Comparison of ENCODE assay signal across 11 cellular contexts in genomic region chr2:5725794-5726463, GRCh38. TPM values are rescaled to one million over a fixed set of nuclear protein-coding genes. Genes with fewer than 3 reads are reported as not detected.
DNase-seq lines count a peak whose midpoint lies in the region; ATAC-seq and TF ChIP-seq lines count a peak whose summit lies in the region.
"Had no signal": no experiment of that assay in that cellular context is flagged by ENCODE, and none has a peak within 500 bp of the region (broad histone marks: within the 10 kb centered on the region; RNA-seq: fewer than 3 reads in every experiment).

No MANE protein-coding gene starts in this region.

- no peak overlapping the region for H3K27ac ChIP-seq in coronary artery

- no peaks in the 10 kb centered on the region for H3K27me3 ChIP-seq in kidney epithelial cell (ENCODE audit: control insufficient read depth, insufficient read depth, low read length)

- H3K4me3 ChIP-seq in coronary artery = peak overlapping the region; percentile 61
- peak overlapping the region; percentile 15 for H3K4me3 ChIP-seq in kidney epithelial cell (ENCODE audit: low read depth, low read length)
- H3K4me3 ChIP-seq: GM12878 had no signal

- no peaks in the 10 kb centered on the region for H3K36me3 ChIP-seq in kidney epithelial cell (ENCODE audit: control insufficient read depth, insufficient read depth, low read length)

- TF ChIP-seq CTCF in coronary artery (IDR thresholded peaks at IDR 0.05) (no peak), kidney epithelial cell (IDR thresholded peaks at IDR 0.05; ENCODE audit: insufficient read depth, low read length, poor library complexity, severe bottlenecking) (no peak)

- ATAC-seq in GM18502 (IDR thresholded peaks at IDR 0.05; ENCODE audit: poor library complexity, unreplicated experiment) (peak; percentile 66), HG02981 (IDR thresholded peaks at IDR 0.05; ENCODE audit: unreplicated experiment) (no peak), HG02759 (IDR thresholded peaks at IDR 0.05; ENCODE audit: unreplicated experiment) (no peak), GM21717 (IDR thresholded peaks at IDR 0.05; ENCODE audit: unreplicated experiment) (no peak)
- ATAC-seq: CD8-positive, alpha-beta T cell; GM12878 had no signal

- DNase-seq in coronary artery (ENCODE audit: low spot score) (no peak), kidney epithelial cell (ENCODE audit: low read depth) (peak; percentile 49), retina (peak; percentile 94), NCI-H2081 (lab: John Stamatoyannopoulos, UW) (no peak)
- DNase-seq: CD8-positive, alpha-beta T cell; NCI-H69 had no signal

RNA-seq across cellular contexts. Expression of gene SOX11, which starts 33.7 kb away (rescaled TPM):
- 75.6 and 81.7 TPM in 2 replicates for total RNA-seq in kidney epithelial cell
- total RNA-seq: CD8-positive, alpha-beta T cell had no signal

Comparison
In these comparisons a context has a peak if more than half of its experiments do, and no peak if none do; other contexts are left out.
1. DNase-seq: peak in kidney epithelial cell (single experiment) and retina (single experiment); none in coronary artery (single experiment) and NCI-H2081 (0 of 2).